Comparison of ENCODE assay signal across 29 cellular contexts in the genomic region with DNA sequence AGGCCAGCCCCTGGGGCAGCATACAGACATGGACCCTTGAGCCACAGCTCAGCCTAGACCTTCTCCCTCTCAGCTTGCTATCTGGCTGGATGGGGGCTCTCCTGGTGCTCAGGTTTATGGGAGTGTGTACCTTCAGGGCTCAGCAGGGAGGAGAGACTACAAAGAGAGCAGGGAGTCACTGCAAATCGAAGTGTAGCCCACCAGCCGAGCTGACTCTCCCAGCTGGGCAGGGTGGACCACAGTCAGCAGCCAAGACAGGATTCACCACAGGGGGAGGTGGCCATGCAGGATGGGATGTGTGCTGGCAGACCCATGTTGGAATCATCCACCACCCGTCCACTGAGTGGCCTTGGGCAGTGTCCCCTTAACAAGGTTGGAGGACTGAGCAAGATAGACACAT.
"Had no signal": no experiment of that assay in that cellular context is flagged by ENCODE, and none has a peak within 500 bp of the region (broad histone marks: within the 10 kb centered on the region; RNA-seq: fewer than 3 reads in every experiment).

No MANE protein-coding gene starts in this region.

- H3K36me3 Mint-ChIP-seq: activated naive CD8-positive, alpha-beta T cell had no signal

- H3K36me3 ChIP-seq: brain microvascular endothelial cell, colonic mucosa, esophagus squamous epithelium, gastroesophageal sphincter had no signal

- H3K4me1 ChIP-seq: colonic mucosa, esophagus squamous epithelium, gastroesophageal sphincter had no signal

- H3K9me3 Mint-ChIP-seq: activated CD4-positive, alpha-beta memory T cell treated with anti-CD3 and anti-CD28 coated beads, Interleukin-2, amount 10 ng/mL, durations not matched to agents 7 days and 5 days; activated CD4-positive, alpha-beta T cell treated with anti-CD3 and anti-CD28 coated beads, Interleukin-2, amount 10 ng/mL, durations not matched to agents 7 days and 5 days; activated T-cell treated with anti-CD3 and anti-CD28 coated beads, Interleukin-2, amount 50 U/mL, for 24 hours; activated T-cell treated with anti-CD3 and anti-CD28 coated beads, Interleukin-2, amount 50 U/mL, for 72 hours had no signal

- H3K27ac Mint-ChIP-seq: activated CD4-positive, alpha-beta memory T cell treated with anti-CD3 and anti-CD28 coated beads, Interleukin-2, amount 10 ng/mL, durations not matched to agents 7 days and 5 days; activated CD4-positive, alpha-beta T cell treated with anti-CD3 and anti-CD28 coated beads, Interleukin-2, amount 10 ng/mL, durations not matched to agents 7 days and 5 days; activated naive CD8-positive, alpha-beta T cell; activated T-cell treated with anti-CD3 and anti-CD28 coated beads, Interleukin-2, amount 50 U/mL, for 24 hours; activated T-cell treated with anti-CD3 and anti-CD28 coated beads, Interleukin-2, amount 50 U/mL, for 72 hours had no signal

- H3K4me3 ChIP-seq: colonic mucosa, esophagus squamous epithelium, gastroesophageal sphincter had no signal

- FAIRE-seq: astrocyte, endometrium, endothelial cell of umbilical vein had no signal

- H3K4me3 Mint-ChIP-seq: activated CD4-positive, alpha-beta memory T cell treated with anti-CD3 and anti-CD28 coated beads, Interleukin-2, amount 10 ng/mL, durations not matched to agents 7 days and 5 days; activated CD4-positive, alpha-beta T cell treated with anti-CD3 and anti-CD28 coated beads, Interleukin-2, amount 10 ng/mL, durations not matched to agents 7 days and 5 days; activated naive CD8-positive, alpha-beta T cell; activated T-cell treated with anti-CD3 and anti-CD28 coated beads, Interleukin-2, amount 50 U/mL, for 24 hours; activated T-cell treated with anti-CD3 and anti-CD28 coated beads, Interleukin-2, amount 50 U/mL, for 72 hours had no signal

- ATAC-seq: activated T-cell treated with anti-CD3 and anti-CD28 coated beads, Interleukin-2, amount 50 U/mL, for 72 hours; gastroesophageal sphincter had no signal

- DNase-seq: activated CD4-positive, alpha-beta memory T cell treated with anti-CD3 and anti-CD28 coated beads, Interleukin-2, amount 10 ng/mL, durations not matched to agents 7 days and 5 days; activated CD4-positive, alpha-beta T cell treated with anti-CD3 and anti-CD28 coated beads for 4 hours; activated CD4-positive, alpha-beta T cell treated with anti-CD3 and anti-CD28 coated beads, Interleukin-2, amount 10 ng/mL, durations not matched to agents 7 days and 5 days; activated CD4-positive, alpha-beta T cell treated with anti-CD3 and anti-CD28 coated beads, Interleukin-2, amount 50 U/mL, for 4 hours; activated CD4-positive, CD25-positive, alpha-beta regulatory T cell; activated CD4-positive, CD25-positive, alpha-beta regulatory T cell treated with anti-CD3 and anti-CD28 coated beads, Interleukin-2, amount 50 U/mL, for 72 hours; activated CD8-positive, alpha-beta memory T cell treated with anti-CD3 and anti-CD28 coated beads, Interleukin-2, amount 50 U/mL, for 48 hours; activated effector memory CD4-positive, alpha-beta T cell treated with Interleukin-2 at 50 U/mL for 16 hours; activated gamma-delta T cell treated with Interleukin-2 at 50 U/mL for 16 hours; activated naive CD4-positive, alpha-beta T cell treated with anti-CD3 and anti-CD28 coated beads, Interleukin-2, amount 50 U/mL, for 16 hours; activated naive CD4-positive, alpha-beta T cell treated with Interleukin-2 at 50 U/mL for 16 hours; activated T-cell treated with anti-CD3 and anti-CD28 coated beads for 4 hours; activated T-cell treated with anti-CD3 and anti-CD28 coated beads, Interleukin-2, amount 50 U/mL, for 24 hours; activated T-cell treated with anti-CD3 and anti-CD28 coated beads, Interleukin-2, amount 50 U/mL, for 72 hours; amniotic stem cell; anterior cingulate cortex; brain microvascular endothelial cell; caudate nucleus; colonic mucosa; effector CD8-positive, alpha-beta T cell; esophagus squamous epithelium; foreskin melanocyte; T-helper 2 cell had no signal

- H3K27me3 ChIP-seq: brain microvascular endothelial cell, colonic mucosa, esophagus squamous epithelium had no signal

- H3K9me3 ChIP-seq: colonic mucosa, esophagus squamous epithelium, gastroesophageal sphincter had no signal

- H3K27ac ChIP-seq: brain microvascular endothelial cell, colonic mucosa, epithelial cell of prostate, esophagus squamous epithelium, gastroesophageal sphincter had no signal

- H3K4me1 Mint-ChIP-seq: activated CD4-positive, alpha-beta memory T cell treated with anti-CD3 and anti-CD28 coated beads, Interleukin-2, amount 10 ng/mL, durations not matched to agents 7 days and 5 days; activated CD4-positive, alpha-beta T cell treated with anti-CD3 and anti-CD28 coated beads, Interleukin-2, amount 10 ng/mL, durations not matched to agents 7 days and 5 days had no signal
